Comparison of ENCODE assay signal across 35 cellular contexts in genomic region chr10:110628161-110628560, GRCh38. TPM values are rescaled to one million over a fixed set of nuclear protein-coding genes. Genes with fewer than 3 reads are reported as not detected.
"Had no signal": no experiment of that assay in that cellular context is flagged by ENCODE, and none has a peak within 500 bp of the region (broad histone marks: within the 10 kb centered on the region; RNA-seq: fewer than 3 reads in every experiment).

No MANE protein-coding gene starts in this region.

- H3K27me3 ChIP-seq: MG63 had no signal

- DNase-seq: Karpas-422, Kasumi-1, MG63, MM.1S, MV-4-11, NCI-H1048, NCI-H1092, NCI-H1092 treated with DMSO at 0.1 percent for 48 hours, NCI-H1105, NCI-H1105 treated with DMSO at 0.1 percent for 48 hours, NCI-H1417, NCI-H1417 treated with DMSO at 0.1 percent for 48 hours, NCI-H1436, NCI-H1436 treated with DMSO at 0.1 percent for 48 hours, NCI-H146, NCI-H1694, NCI-H1694 treated with DMSO at 0.1 percent for 48 hours, NCI-H187, NCI-H187 treated with DMSO at 0.1 percent for 48 hours, NCI-H1930, NCI-H2029, NCI-H2029 treated with DMSO at 0.1 percent for 48 hours, NCI-H2081, NCI-H2081 treated with DMSO at 0.1 percent for 48 hours, NCI-H2107, NCI-H2171, NCI-H2171 treated with DMSO at 0.1 percent for 48 hours, NCI-H2227 treated with DMSO at 0.1 percent for 48 hours, NCI-H226, NCI-H345, NCI-H446, NCI-H510A, NCI-H510A treated with DMSO at 0.1 percent for 48 hours, NCI-H524 had no signal

- H3K9me3 ChIP-seq: MG63 had no signal

- H3K4me3 ChIP-seq: MG63 had no signal

- H3K36me3 ChIP-seq: MG63 had no signal

RNA-seq across cellular contexts. Expression of gene RBM20, which starts 16.0 kb away (rescaled TPM):
- total RNA-seq: MCF 10A had no signal
